In the genomic region with DNA sequence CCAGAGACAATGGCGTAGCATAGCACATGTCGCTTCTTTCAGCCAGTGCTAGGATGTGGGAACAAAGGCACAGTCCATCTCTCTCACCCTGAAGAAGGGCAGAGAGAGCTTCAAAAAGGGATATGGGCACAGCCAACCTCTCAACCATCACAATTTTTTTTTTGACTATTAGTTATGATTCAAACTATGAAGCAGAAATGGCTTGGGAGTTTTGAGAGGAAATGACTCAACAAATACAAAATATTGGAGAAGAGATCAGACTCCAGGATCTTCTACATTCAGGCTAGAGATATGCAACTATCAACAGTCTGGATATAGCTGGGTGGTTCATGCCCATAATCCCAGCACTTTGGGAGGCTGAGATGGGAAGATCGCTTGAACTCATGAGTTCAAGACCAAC, we compare ENCODE assay signal across 23 cellular contexts.
DNase-seq lines count a peak whose midpoint lies in the region; ATAC-seq and TF ChIP-seq lines count a peak whose summit lies in the region.
"Had no signal": no experiment of that assay in that cellular context is flagged by ENCODE, and none has a peak within 500 bp of the region (broad histone marks: within the 10 kb centered on the region; RNA-seq: fewer than 3 reads in every experiment).

No MANE protein-coding gene starts in this region.

- H3K36me3 Mint-ChIP-seq in activated CD8-positive, alpha-beta T cell treated with anti-CD3 and anti-CD28 coated beads, Interleukin-2, amount 10 ng/mL, durations not matched to agents 7 days and 5 days (ENCODE audit: low read depth): no peaks in the 10 kb centered on the region
- no peaks in the 10 kb centered on the region for H3K36me3 Mint-ChIP-seq in activated CD8-positive, alpha-beta T cell treated with anti-CD3 and anti-CD28 coated beads for 36 hours (ENCODE audit: low read depth)
- H3K36me3 Mint-ChIP-seq: brain had no signal

- H3K4me3 ChIP-seq in ascending aorta (no peak overlapping the region), fibroblast of the aortic adventitia (ENCODE audit: low read depth, low read length) (no peak overlapping the region), tibial artery (no peak overlapping the region), OCI-LY7 (ENCODE audit: low read depth, low read length, poor library complexity, severe bottlenecking) (no peak overlapping the region)
- H3K4me3 ChIP-seq: BLaER1 treated with 17β-estradiol and CSF1 and Interleukin-3, amounts not matched to agents 10 nM and 100 nM; suprapubic skin had no signal

- H3K27ac ChIP-seq in ascending aorta (peak overlapping the region; percentile 49 to 50), tibial artery (peak overlapping the region; percentile 38 to 42), OCI-LY7 (ENCODE audit: low read depth, low read length, poor library complexity, severe bottlenecking) (no peak overlapping the region)
- H3K27ac ChIP-seq: 22Rv1; BLaER1 treated with 17β-estradiol and CSF1 and Interleukin-3, amounts not matched to agents 10 nM and 100 nM; suprapubic skin had no signal

- DNase-seq in activated CD8-positive, alpha-beta T cell treated with anti-CD3 and anti-CD28 coated beads, Interleukin-2, amount 10 ng/mL, durations not matched to agents 7 days and 5 days: peak; percentile 13
- DNase-seq in activated CD8-positive, alpha-beta T cell treated with anti-CD3 and anti-CD28 coated beads for 36 hours: no peak
- no peak for DNase-seq in ascending aorta (ENCODE audit: low spot score in 2 of 2)
- DNase-seq in fibroblast of the aortic adventitia (ENCODE audit: low read depth): peak; percentile 75
- DNase-seq in tibial artery: no peak
- no peak for DNase-seq in OCI-LY7 (ENCODE audit: low spot score)
- no peak for DNase-seq in NCI-H446 treated with DMSO at 0.1 percent for 48 hours (lab: John Stamatoyannopoulos, UW)
- no peak for DNase-seq in NCI-H1417 treated with DMSO at 0.1 percent for 48 hours (lab: John Stamatoyannopoulos, UW)
- DNase-seq: activated CD4-positive, alpha-beta T cell treated with anti-CD3 and anti-CD28 coated beads, Interleukin-2, amount 10 ng/mL, durations not matched to agents 7 days and 5 days; activated naive CD4-positive, alpha-beta T cell treated with anti-CD3 and anti-CD28 coated beads for 36 hours; activated T-cell treated with anti-CD3 and anti-CD28 coated beads for 4 hours; GF-D8; hypothalamus; NCI-H1694; nephron progenitor cell; RPMI8226; small intestine; stimulated activated CD4-positive, alpha-beta T cell treated with anti-CD3 and anti-CD28 coated beads, Interleukin-4, amount 100 ng/mL, for 24 hours had no signal

- H3K4me3 Mint-ChIP-seq in activated CD8-positive, alpha-beta T cell treated with anti-CD3 and anti-CD28 coated beads, Interleukin-2, amount 10 ng/mL, durations not matched to agents 7 days and 5 days: no peak overlapping the region
- no peak overlapping the region for H3K4me3 Mint-ChIP-seq in activated CD8-positive, alpha-beta T cell treated with anti-CD3 and anti-CD28 coated beads for 36 hours
- H3K4me3 Mint-ChIP-seq: activated CD4-positive, alpha-beta T cell treated with anti-CD3 and anti-CD28 coated beads, Interleukin-2, amount 10 ng/mL, durations not matched to agents 7 days and 5 days; activated naive CD4-positive, alpha-beta T cell treated with anti-CD3 and anti-CD28 coated beads for 36 hours; brain; nephron progenitor cell had no signal

- H3K9me2 ChIP-seq in OCI-LY7 (ENCODE audit: insufficient read depth, low read length): no peaks in the 10 kb centered on the region

- H3K27me3 Mint-ChIP-seq in activated CD8-positive, alpha-beta T cell treated with anti-CD3 and anti-CD28 coated beads, Interleukin-2, amount 10 ng/mL, durations not matched to agents 7 days and 5 days (ENCODE audit: low read depth): peaks cover 16% of the 10 kb centered on the region
- H3K27me3 Mint-ChIP-seq in activated CD8-positive, alpha-beta T cell treated with anti-CD3 and anti-CD28 coated beads for 36 hours: peaks cover 2% of the 10 kb centered on the region
- H3K27me3 Mint-ChIP-seq: progenitor cell of endocrine pancreas had no signal

- intact Hi-C loops in activated CD8-positive, alpha-beta T cell treated with anti-CD3 and anti-CD28 coated beads for 36 hours (cut with micrococcal nuclease): no loop called here
- intact Hi-C loops in ascending aorta (cut with DNase I): no loop called here
- intact Hi-C loops in tibial artery (cut with DNase I; ENCODE audit: low total_unique reads): no loop called here
- intact Hi-C loops in OCI-LY7 (cut with micrococcal nuclease; ENCODE audit: unreplicated experiment): no loop called here

- H3K27me3 ChIP-seq in ascending aorta: no peaks in the 10 kb centered on the region
- H3K27me3 ChIP-seq in tibial artery: no peaks in the 10 kb centered on the region
- H3K27me3 ChIP-seq: BLaER1 treated with 17β-estradiol and CSF1 and Interleukin-3, amounts not matched to agents 10 nM and 100 nM; suprapubic skin had no signal

- CTCF ChIA-PET in activated CD8-positive, alpha-beta T cell treated with anti-CD3 and anti-CD28 coated beads, Interleukin-2, amount 10 ng/mL, durations not matched to agents 7 days and 5 days (lab: Charles Lee): no interaction called here
- CTCF ChIA-PET in activated CD8-positive, alpha-beta T cell treated with anti-CD3 and anti-CD28 coated beads for 36 hours (lab: Charles Lee): interaction anchor here (0.8 kb wide), 1 partner anchor 10 kb away, joined by 3 read pairs; no protein-coding TSS in a partner anchor
- CTCF ChIA-PET in OCI-LY7 (lab: Charles Lee; ENCODE audit: unreplicated experiment): no interaction called here

- H3K4me2 ChIP-seq in OCI-LY7 (ENCODE audit: low read length): no peak overlapping the region

- no peaks in the 10 kb centered on the region for H3K9me3 Mint-ChIP-seq in activated CD8-positive, alpha-beta T cell treated with anti-CD3 and anti-CD28 coated beads, Interleukin-2, amount 10 ng/mL, durations not matched to agents 7 days and 5 days (ENCODE audit: insufficient read depth)
- H3K9me3 Mint-ChIP-seq in activated CD8-positive, alpha-beta T cell treated with anti-CD3 and anti-CD28 coated beads for 36 hours: peaks cover 5% of the 10 kb centered on the region
- H3K9me3 Mint-ChIP-seq: activated CD4-positive, alpha-beta T cell treated with anti-CD3 and anti-CD28 coated beads, Interleukin-2, amount 10 ng/mL, durations not matched to agents 7 days and 5 days had no signal

- H2AFZ ChIP-seq in OCI-LY7 (ENCODE audit: low read length): no peak overlapping the region

- POLR2A ChIA-PET in activated CD8-positive, alpha-beta T cell treated with anti-CD3 and anti-CD28 coated beads, Interleukin-2, amount 10 ng/mL, durations not matched to agents 7 days and 5 days (lab: Charles Lee): no interaction called here
- POLR2A ChIA-PET in activated CD8-positive, alpha-beta T cell treated with anti-CD3 and anti-CD28 coated beads for 36 hours (lab: Charles Lee): no interaction called here
- POLR2A ChIA-PET in OCI-LY7 (lab: Charles Lee): no interaction called here

- H3K9me3 ChIP-seq in ascending aorta (no peaks in the 10 kb centered on the region), tibial artery (no peaks in the 10 kb centered on the region), OCI-LY7 (ENCODE audit: low read length) (no peaks in the 10 kb centered on the region)
- H3K9me3 ChIP-seq: suprapubic skin had no signal

- H3K36me3 ChIP-seq in ascending aorta (no peaks in the 10 kb centered on the region), tibial artery (no peaks in the 10 kb centered on the region), OCI-LY7 (ENCODE audit: insufficient read depth, low read length) (no peaks in the 10 kb centered on the region)
- H3K36me3 ChIP-seq: BLaER1 treated with 17β-estradiol and CSF1 and Interleukin-3, amounts not matched to agents 10 nM and 100 nM; suprapubic skin had no signal

- BruUV-seq in OCI-LY7 (replicated peaks; lab: Mats Ljungman, UMichigan): no TSS peak

- TF ChIP-seq CTCF in activated CD8-positive, alpha-beta T cell treated with anti-CD3 and anti-CD28 coated beads for 36 hours (IDR thresholded peaks at IDR 0.05): no peak
- TF ChIP-seq CTCF in ascending aorta (IDR thresholded peaks at IDR 0.05): no peak
- no peak for TF ChIP-seq CTCF in fibroblast of the aortic adventitia (IDR thresholded peaks at IDR 0.05; ENCODE audit: insufficient read depth, low read length)
- no peak for TF ChIP-seq CTCF in tibial artery (IDR thresholded peaks at IDR 0.05)
- TF ChIP-seq CTCF in OCI-LY7 (conservative IDR thresholded peaks at IDR 0.05; ENCODE audit: low read length): no peak

- ATAC-seq in activated CD8-positive, alpha-beta T cell treated with anti-CD3 and anti-CD28 coated beads, Interleukin-2, amount 10 ng/mL, durations not matched to agents 7 days and 5 days: no peak
- no peak for ATAC-seq in activated CD8-positive, alpha-beta T cell treated with anti-CD3 and anti-CD28 coated beads for 36 hours

- H4K20me1 ChIP-seq in OCI-LY7 (ENCODE audit: insufficient read depth, low read length): no peaks in the 10 kb centered on the region
- H4K20me1 ChIP-seq: BLaER1 treated with 17β-estradiol and CSF1 and Interleukin-3, amounts not matched to agents 10 nM and 100 nM had no signal

- no peaks in the 10 kb centered on the region for H3K4me1 Mint-ChIP-seq in activated CD8-positive, alpha-beta T cell treated with anti-CD3 and anti-CD28 coated beads, Interleukin-2, amount 10 ng/mL, durations not matched to agents 7 days and 5 days (ENCODE audit: low read depth)
- no peaks in the 10 kb centered on the region for H3K4me1 Mint-ChIP-seq in activated CD8-positive, alpha-beta T cell treated with anti-CD3 and anti-CD28 coated beads for 36 hours (ENCODE audit: low read depth)
- H3K4me1 Mint-ChIP-seq: activated CD4-positive, alpha-beta T cell treated with anti-CD3 and anti-CD28 coated beads, Interleukin-2, amount 10 ng/mL, durations not matched to agents 7 days and 5 days had no signal

- H3K79me2 ChIP-seq in OCI-LY7 (ENCODE audit: insufficient read depth, low read depth, low read length): no peaks in the 10 kb centered on the region

- no peak overlapping the region for H3K27ac Mint-ChIP-seq in activated CD8-positive, alpha-beta T cell treated with anti-CD3 and anti-CD28 coated beads, Interleukin-2, amount 10 ng/mL, durations not matched to agents 7 days and 5 days
- H3K27ac Mint-ChIP-seq in activated CD8-positive, alpha-beta T cell treated with anti-CD3 and anti-CD28 coated beads for 36 hours: no peak overlapping the region
- H3K27ac Mint-ChIP-seq: activated CD4-positive, alpha-beta T cell treated with anti-CD3 and anti-CD28 coated beads, Interleukin-2, amount 10 ng/mL, durations not matched to agents 7 days and 5 days; activated naive CD4-positive, alpha-beta T cell treated with anti-CD3 and anti-CD28 coated beads for 36 hours; brain; nephron progenitor cell; progenitor cell of endocrine pancreas had no signal

- peaks cover 0 to 7% of the 10 kb centered on the region in 2 donors for H3K4me1 ChIP-seq in ascending aorta
- peaks cover 0 to 40% (median 15%) of the 10 kb centered on the region in 4 donors for H3K4me1 ChIP-seq in tibial artery
- no peaks in the 10 kb centered on the region for H3K4me1 ChIP-seq in OCI-LY7 (ENCODE audit: insufficient read depth, low read length, poor library complexity, severe bottlenecking)

Comparison
In these comparisons a context has a peak if more than half of its experiments do, and no peak if none do; other contexts are left out.
1. DNase-seq: peak in activated CD8-positive, alpha-beta T cell treated with anti-CD3 and anti-CD28 coated beads, Interleukin-2, amount 10 ng/mL, durations not matched to agents 7 days and 5 days (single experiment) and fibroblast of the aortic adventitia (single experiment); none in activated CD8-positive, alpha-beta T cell treated with anti-CD3 and anti-CD28 coated beads for 36 hours (single experiment), ascending aorta (0 of 2), tibial artery (0 of 2), OCI-LY7 (single experiment), NCI-H446 treated with DMSO at 0.1 percent for 48 hours (single experiment) and NCI-H1417 treated with DMSO at 0.1 percent for 48 hours (single experiment).